11 cellular contexts compared by ENCODE assay signal in genomic region chr7:21028990-21029337, GRCh38.
DNase-seq lines count a peak whose midpoint lies in the region; ATAC-seq and TF ChIP-seq lines count a peak whose summit lies in the region.
"Had no signal": no experiment of that assay in that cellular context is flagged by ENCODE, and none has a peak within 500 bp of the region (broad histone marks: within the 10 kb centered on the region; RNA-seq: fewer than 3 reads in every experiment).

No MANE protein-coding gene starts in this region.

- H3K27ac ChIP-seq in ACC112 (ENCODE audit: low read depth, low read length): no peak overlapping the region
- H3K27ac ChIP-seq in iPS-18a (ENCODE audit: low read length): no peak overlapping the region
- H3K27ac ChIP-seq: GM23248 had no signal

- DNase-seq in HEK293T (ENCODE audit: extremely low spot score) (no peak), NCI-H748 treated with DMSO at 0.1 percent for 48 hours (lab: John Stamatoyannopoulos, UW) (peak; percentile 58), NCI-H128 (lab: John Stamatoyannopoulos, UW; ENCODE audit: unreplicated experiment) (no peak), GOT3 (lab: John Stamatoyannopoulos, UW) (no peak)
- DNase-seq: SIG-M5 had no signal

- CTCF ChIA-PET in HEK293T (lab: Yijun Ruan, JAX): interaction anchor here (0.6 to 0.9 kb wide), 4 partner anchors 16 to 1027 kb away, joined by 3 read pairs; no protein-coding TSS in a partner anchor

- POLR2A ChIA-PET in HEK293T (lab: Yijun Ruan, JAX): interaction anchor here (0.6 to 1.1 kb wide), 2 partner anchors 10 to 231 kb away, joined by 3 read pairs; no protein-coding TSS in a partner anchor

- H3K9me3 ChIP-seq in iPS-18a (ENCODE audit: control insufficient read depth, low read depth, low read length): no peaks in the 10 kb centered on the region

- no peaks in the 10 kb centered on the region for H3K27me3 ChIP-seq in ACC112 (ENCODE audit: insufficient read depth, low read length)
- H3K27me3 ChIP-seq in iPS-18a (ENCODE audit: control insufficient read depth, insufficient read depth, low read length): no peaks in the 10 kb centered on the region

- H3K79me2 ChIP-seq in ACC112 (ENCODE audit: control insufficient read depth, insufficient read depth, low read length, unreplicated experiment): no peaks in the 10 kb centered on the region

- peak overlapping the region; percentile 20 for H3K9ac ChIP-seq in iPS-18a (ENCODE audit: low read length)
- H3K9ac ChIP-seq: GM23248 had no signal

- no peaks in the 10 kb centered on the region for H3K36me3 ChIP-seq in ACC112 (ENCODE audit: insufficient read depth, low read length)
- no peaks in the 10 kb centered on the region for H3K36me3 ChIP-seq in iPS-18a (ENCODE audit: control insufficient read depth, low read depth, low read length)

- peak overlapping the region; percentile 35; the same call in 1 of the 2 replicates for H3K4me3 ChIP-seq in ACC112 (ENCODE audit: low read depth, low read length)
- peak overlapping the region; percentile 26 for H3K4me3 ChIP-seq in iPS-18a (ENCODE audit: low read length)
- H3K4me3 ChIP-seq: GM12878, GM23248 had no signal

- no peaks in the 10 kb centered on the region for H3K4me1 ChIP-seq in ACC112 (ENCODE audit: control insufficient read depth, insufficient read depth, low read length, unreplicated experiment)
- peaks cover 63% of the 10 kb centered on the region for H3K4me1 ChIP-seq in iPS-18a (ENCODE audit: control insufficient read depth, low read depth, low read length)

- H2AFZ ChIP-seq in ACC112 (ENCODE audit: low read length, unreplicated experiment): no peak overlapping the region
- H2AFZ ChIP-seq: GM23248 had no signal

- no peak for ATAC-seq in GM19452 (IDR thresholded peaks at IDR 0.05; ENCODE audit: unreplicated experiment)
- ATAC-seq in HG03432 (IDR thresholded peaks at IDR 0.05; ENCODE audit: unreplicated experiment): no peak

TF ChIP-seq in HEK293T, 16 proteins besides CTCF, POLR2A, EP300 and RAD21:
- no peak for TF ChIP-seq TARDBP (IDR thresholded peaks at IDR 0.05)
- TF ChIP-seq L3MBTL2 (conservative IDR thresholded peaks at IDR 0.05): 0 out of 2 replicates have a peak, but pooled peaks have one; percentile 14
- TF ChIP-seq SUZ12 (IDR thresholded peaks at IDR 0.05): no peak
- TF ChIP-seq ELF4 (IDR thresholded peaks at IDR 0.05): no peak
- no peak for TF ChIP-seq ZNF384 (IDR thresholded peaks at IDR 0.05)
